In genomic region chr11:128467041-128467440, GRCh38 we compare ENCODE assay signal across 10 cellular contexts.
DNase-seq lines count a peak whose midpoint lies in the region; ATAC-seq, FAIRE-seq and TF ChIP-seq lines count a peak whose summit lies in the region.
"Had no signal": no experiment of that assay in that cellular context is flagged by ENCODE, and none has a peak within 500 bp of the region (broad histone marks: within the 10 kb centered on the region; RNA-seq: fewer than 3 reads in every experiment).

No MANE protein-coding gene starts in this region.

- H3K79me2 ChIP-seq in PC-3 (ENCODE audit: low read length) = peaks cover 84% of the 10 kb centered on the region

- no peak overlapping the region for H2AK5ac ChIP-seq in neuronal stem cell (ENCODE audit: low read depth, low read length)

- H3K4me3 ChIP-seq in A549 (no peak overlapping the region), PC-3 (ENCODE audit: low read length) (no peak overlapping the region), duodenal mucosa (ENCODE audit: low read depth in 1 of 2, low read length in 2 of 2) (peak overlapping the region in 1 of 2 donors; percentile 13), neuronal stem cell (ENCODE audit: low read length in 2 of 2) (no peak overlapping the region)

- H2BK12ac ChIP-seq in neuronal stem cell (ENCODE audit: low read length) = no peak overlapping the region

- no peak for TF ChIP-seq EP300 in A549 (IDR thresholded peaks at IDR 0.05)

- WGBS in A549 (ENCODE audit: missing lambda C conversion rate) = 91% methylated on average over 3 of the region's 6 CpGs
- WGBS in neuronal stem cell (ENCODE audit: extremely low coverage in 2 of 2, insufficient read length in 2 of 2, insufficient replicate concordance in 1 of 2), 2 donors = no CpG with 5 or more reads among the region's 6 CpGs

- no peaks in the 10 kb centered on the region for H3K9me2 ChIP-seq in PC-3 (replicated peaks; ENCODE audit: low read length)

- H3K18ac ChIP-seq in neuronal stem cell (ENCODE audit: low read length) = peak overlapping the region; percentile 29

- H3K4me1 ChIP-seq in A549 (peaks cover 22% of the 10 kb centered on the region), PC-3 (ENCODE audit: insufficient read depth, low read length) (peaks cover 24% of the 10 kb centered on the region), duodenal mucosa (ENCODE audit: control insufficient read depth in 1 of 2, insufficient read depth in 2 of 2, low read length in 2 of 2) (peaks cover 60 to 69% of the 10 kb centered on the region in 2 donors), neuronal stem cell (ENCODE audit: control insufficient read depth in 2 of 2, insufficient read depth in 1 of 2, low read depth in 1 of 2, low read length in 2 of 2) (peaks cover 0 to 8% of the 10 kb centered on the region in 2 donors)

- H3K9me3 ChIP-seq in A549 (no peaks in the 10 kb centered on the region), PC-3 (ENCODE audit: low read length) (no peaks in the 10 kb centered on the region), duodenal mucosa (ENCODE audit: control insufficient read depth in 1 of 2, low read length in 2 of 2) (no peaks in the 10 kb centered on the region), neuronal stem cell (replicated peaks in 1 of 2; ENCODE audit: control insufficient read depth in 2 of 2, insufficient read depth in 1 of 2, low read depth in 1 of 2, low read length in 2 of 2) (peaks cover 0 to 10% of the 10 kb centered on the region in 2 donors)

- H3K27ac ChIP-seq in A549 (peak overlapping the region; percentile 45 to 54; a peak in 3 of 6 replicates), PC-3 (ENCODE audit: low read length) (peak overlapping the region; percentile 75), duodenal mucosa (ENCODE audit: low read depth, low read length) (peak overlapping the region; percentile 68), neuronal stem cell (replicated peaks; ENCODE audit: low read length) (no peak overlapping the region)
- H3K27ac ChIP-seq: WERI-Rb-1 had no signal

- H3K27me3 ChIP-seq in PC-3 (ENCODE audit: low read length) = no peaks in the 10 kb centered on the region
- H3K27me3 ChIP-seq in duodenal mucosa (ENCODE audit: control insufficient read depth in 1 of 2, insufficient read depth in 2 of 2, low read length in 2 of 2) = no peaks in the 10 kb centered on the region
- H3K27me3 ChIP-seq in neuronal stem cell (ENCODE audit: control insufficient read depth in 3 of 3, insufficient read depth in 3 of 3, low read depth in 1 of 3, low read length in 3 of 3) = no peaks in the 10 kb centered on the region

- H3K4ac ChIP-seq in neuronal stem cell (ENCODE audit: low read length) = no peak overlapping the region

- no peak overlapping the region for H4K91ac ChIP-seq in neuronal stem cell (ENCODE audit: low read depth, low read length, poor library complexity)

- no peaks in the 10 kb centered on the region for H4K20me1 ChIP-seq in PC-3 (ENCODE audit: low read length)

- no peak overlapping the region for H4K8ac ChIP-seq in neuronal stem cell (ENCODE audit: low read depth, low read length)

- no peaks in the 10 kb centered on the region for H3F3A ChIP-seq in PC-3 (ENCODE audit: low read length, unreplicated experiment)

- H3K79me1 ChIP-seq in neuronal stem cell (ENCODE audit: low read depth, low read length) = no peaks in the 10 kb centered on the region

- BruUV-seq in PC-3 (replicated peaks; lab: Mats Ljungman, UMichigan) = no TSS peak

- no peak overlapping the region for H2BK120ac ChIP-seq in neuronal stem cell (ENCODE audit: low read depth, low read length)

- DNase-seq in A549 (ENCODE audit: low read depth in 1 of 2, low spot score in 1 of 2) (no peak), PC-3 (no peak), neuronal stem cell (ENCODE audit: low spot score) (no peak), NK-92 (lab: John Stamatoyannopoulos, UW; ENCODE audit: unreplicated experiment) (no peak)
- no peak for DNase-seq in stimulated activated CD4-positive, alpha-beta T cell treated with anti-CD3 and anti-CD28 coated beads, Interleukin-12 subunit alpha, Interleukin-12 subunit beta, amount 100 ng/mL, for 4 hours
- DNase-seq: NCI-H510A treated with DMSO at 0.1 percent for 48 hours, WERI-Rb-1 had no signal

- TF ChIP-seq RAD21 in A549 (conservative IDR thresholded peaks at IDR 0.05 in 1 of 2, IDR thresholded peaks at IDR 0.05 in 1 of 2) = no peak

- H2AFZ ChIP-seq in PC-3 (ENCODE audit: low read length) (no peak overlapping the region), neuronal stem cell (ENCODE audit: low read length) (no peak overlapping the region)

- no peak overlapping the region for H3K23ac ChIP-seq in neuronal stem cell (ENCODE audit: low read depth, low read length, poor library complexity)

- TF ChIP-seq CTCF in A549 (IDR thresholded peaks at IDR 0.05) = no peak
- no peak for TF ChIP-seq CTCF in PC-3 (conservative IDR thresholded peaks at IDR 0.05; ENCODE audit: low read depth, low read length)

- no peak overlapping the region for H2BK15ac ChIP-seq in neuronal stem cell (ENCODE audit: low read length)

- H3K9ac ChIP-seq in PC-3 (ENCODE audit: low read length) (peak overlapping the region; percentile 9; the same call in 1 of the 2 replicates), duodenal mucosa (ENCODE audit: low read depth in 1 of 2, low read length in 2 of 2) (no peak overlapping the region), neuronal stem cell (ENCODE audit: low read depth, low read length, poor library complexity) (no peak overlapping the region)

- intact Hi-C loops in PC-3 (cut with micrococcal nuclease) = no loop called here

- POLR2A ChIA-PET in A549 (lab: Yijun Ruan, JAX) = interaction anchor here (0.8 to 0.9 kb wide), 2 partner anchors 10 to 30 kb away, joined by 3 read pairs; no protein-coding TSS in a partner anchor
- POLR2A ChIA-PET in PC-3 (lab: Charles Lee; ENCODE audit: unreplicated experiment) = no interaction called here

- peak in 1 of 2 experiments; percentile 9; a peak in 1 of 6 replicates for ATAC-seq in A549
- ATAC-seq in PC-3 = no peak
- no peak for ATAC-seq in HG03159 (IDR thresholded peaks at IDR 0.05; ENCODE audit: unreplicated experiment)
- no peak for ATAC-seq in GM18861 (IDR thresholded peaks at IDR 0.05; ENCODE audit: unreplicated experiment)

- no peak for TF ChIP-seq POLR2A in A549 (IDR thresholded peaks at IDR 0.05; ENCODE audit: low read length)

- H3K36me3 ChIP-seq in PC-3 (ENCODE audit: low read depth, low read length) = peaks cover 84% of the 10 kb centered on the region
- peaks cover 5 to 12% of the 10 kb centered on the region in 2 donors for H3K36me3 ChIP-seq in duodenal mucosa (ENCODE audit: control insufficient read depth in 1 of 2, insufficient read depth in 2 of 2, low read length in 2 of 2)
- peaks cover 0 to 32% of the 10 kb centered on the region in 2 donors for H3K36me3 ChIP-seq in neuronal stem cell (replicated peaks in 1 of 2; ENCODE audit: control insufficient read depth in 2 of 2, insufficient read depth in 2 of 2, low read length in 2 of 2)

- CTCF ChIA-PET in A549 (lab: Yijun Ruan, JAX) = no interaction called here
- CTCF ChIA-PET in PC-3 (lab: Charles Lee) = interaction anchor here (1.4 kb wide), 1 partner anchor 131 kb away, joined by 4 read pairs; no protein-coding TSS in a partner anchor

- no peak for FAIRE-seq in A549 (lab: Jason Lieb, UNC)

- no peak overlapping the region for H2BK5ac ChIP-seq in neuronal stem cell (ENCODE audit: low read length)

- H3K4me2 ChIP-seq in A549 = peak overlapping the region; percentile 62; the same call in 2 of the 3 replicates
- no peak overlapping the region; the same call in 1 of the 2 replicates for H3K4me2 ChIP-seq in PC-3 (ENCODE audit: low read length)
- H3K4me2 ChIP-seq in neuronal stem cell (ENCODE audit: insufficient read depth, low read length, poor library complexity, severe bottlenecking) = no peak overlapping the region

- H3K14ac ChIP-seq in neuronal stem cell (ENCODE audit: low read length) = no peak overlapping the region

TF ChIP-seq in A549, 52 proteins besides CTCF, POLR2A, EP300 and RAD21:
- TF ChIP-seq CEBPB (IDR thresholded peaks at IDR 0.05) (no peak), ZFP36 (IDR thresholded peaks at IDR 0.05; ENCODE audit: borderline replicate concordance, partially characterized antibody) (no peak), MAZ (IDR thresholded peaks at IDR 0.05; ENCODE audit: borderline replicate concordance, low read depth, low read length) (no peak), CHD2 (IDR thresholded peaks at IDR 0.05; ENCODE audit: low read length, partially characterized antibody) (no peak)
TF ChIP-seq in A549: peak in this region for 0.
